In the genomic region with DNA sequence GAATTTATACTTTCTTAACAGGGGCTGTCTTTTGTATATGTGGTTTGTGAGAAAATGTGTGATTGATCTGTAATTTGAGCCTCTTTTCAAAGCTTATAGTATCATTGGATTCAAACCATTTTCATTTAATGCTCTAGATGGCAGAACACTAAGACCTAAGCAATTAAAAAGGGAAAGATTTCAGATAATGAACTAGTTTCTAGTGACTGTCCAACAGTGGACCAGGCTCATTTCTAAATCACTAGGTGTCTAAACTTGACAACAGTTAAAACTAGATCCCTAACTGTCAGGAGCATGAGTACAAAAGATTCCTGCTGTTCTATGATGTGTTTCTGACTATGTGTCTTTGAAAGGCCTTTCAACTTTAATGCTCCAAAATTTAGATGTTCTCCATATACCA, we compare ENCODE assay signal across 10 cellular contexts. TPM values are rescaled to one million over a fixed set of nuclear protein-coding genes. Genes with fewer than 3 reads are reported as not detected.
A peak's percentile ranks its signal among the peaks of the same experiment; 100 is the strongest.
DNase-seq lines count a peak whose midpoint lies in the region; ATAC-seq, FAIRE-seq and TF ChIP-seq lines count a peak whose summit lies in the region.
"Had no signal": no experiment of that assay in that cellular context is flagged by ENCODE, and none has a peak within 500 bp of the region (broad histone marks: within the 10 kb centered on the region; RNA-seq: fewer than 3 reads in every experiment).

No MANE protein-coding gene starts in this region.

- peak overlapping the region; percentile 8 for H3K27ac Mint-ChIP-seq in progenitor cell of endocrine pancreas

- H3K9ac ChIP-seq in Loucy (ENCODE audit: low read depth, low read length, poor library complexity, severe bottlenecking) = peak overlapping the region; percentile 73

- H3K4me3 Mint-ChIP-seq in progenitor cell of endocrine pancreas (ENCODE audit: low read depth) = no peak overlapping the region

- no peaks in the 10 kb centered on the region for H3K36me3 Mint-ChIP-seq in progenitor cell of endocrine pancreas (ENCODE audit: insufficient read depth)

- peaks cover 14% of the 10 kb centered on the region for H3K4me1 Mint-ChIP-seq in progenitor cell of endocrine pancreas (ENCODE audit: low read depth)

- no peaks in the 10 kb centered on the region for H3K9me3 Mint-ChIP-seq in progenitor cell of endocrine pancreas (ENCODE audit: low read depth)

- H3K79me2 ChIP-seq in Loucy (ENCODE audit: insufficient read depth, low read length) = peaks cover 66% of the 10 kb centered on the region

- no peak for DNase-seq in GM12864 (ENCODE audit: low read depth)
- DNase-seq in coronary artery (ENCODE audit: low spot score) = no peak
- no peak for DNase-seq in progenitor cell of endocrine pancreas (ENCODE audit: low spot score, unreplicated experiment)
- DNase-seq in GOT3 (lab: John Stamatoyannopoulos, UW) = no peak
- no peak for DNase-seq in RCC 7860 (ENCODE audit: low spot score)
- DNase-seq in NCI-H226 = no peak

- 0 out of 2 replicates have a peak, but pooled peaks cover 3% of the 10 kb centered on the region for H3F3A ChIP-seq in Loucy (ENCODE audit: low read depth)

- no peak for TF ChIP-seq CTCF in GM12864 (IDR thresholded peaks at IDR 0.05; ENCODE audit: low read depth, low read length, missing control alignments)
- TF ChIP-seq CTCF in Loucy (conservative IDR thresholded peaks at IDR 0.05; ENCODE audit: low read length) = peak; percentile 34; the same call in 1 of the 2 replicates
- no peak for TF ChIP-seq CTCF in coronary artery (IDR thresholded peaks at IDR 0.05)
- TF ChIP-seq CTCF in progenitor cell of endocrine pancreas (IDR thresholded peaks at IDR 0.05; ENCODE audit: unreplicated experiment) = no peak

- H3K27me3 Mint-ChIP-seq in progenitor cell of endocrine pancreas = no peaks in the 10 kb centered on the region

- no peaks in the 10 kb centered on the region for H4K20me1 ChIP-seq in Loucy (ENCODE audit: insufficient read depth, low read length, poor library complexity, severe bottlenecking)

- peaks cover 50% of the 10 kb centered on the region for H3K4me1 ChIP-seq in Loucy (ENCODE audit: insufficient read depth, low read length, poor library complexity, severe bottlenecking)

- peak overlapping the region; percentile 41 to 63 for H3K27ac ChIP-seq in coronary artery

- no peaks in the 10 kb centered on the region for H3K9me2 ChIP-seq in Loucy (replicated peaks; ENCODE audit: low read depth, low read length)

- H3K4me2 ChIP-seq in Loucy (ENCODE audit: low read depth, low read length, poor library complexity, severe bottlenecking) = peak overlapping the region; percentile 85

- H3K4me3 ChIP-seq in GM12864 (ENCODE audit: low read depth, low read length) (peak overlapping the region; percentile 50; the same call in 1 of the 2 replicates), Loucy (ENCODE audit: low read length, poor library complexity, severe bottlenecking) (peak overlapping the region; percentile 70), coronary artery (peak overlapping the region; percentile 55)

- ATAC-seq in HG03108 (IDR thresholded peaks at IDR 0.05; ENCODE audit: unreplicated experiment) = no peak

- FAIRE-seq in RCC 7860 (lab: Jason Lieb, UNC) = no peak
- FAIRE-seq: H54, HTR-8/SVneo had no signal

- peak overlapping the region; percentile 29; the same call in 1 of the 2 replicates for H2AFZ ChIP-seq in Loucy (ENCODE audit: low read length)

- H3K27me3 ChIP-seq in Loucy (ENCODE audit: insufficient read depth, low read length, poor library complexity, severe bottlenecking) = no peaks in the 10 kb centered on the region

- H3K9me3 ChIP-seq in Loucy (ENCODE audit: insufficient read depth, low read depth, low read length) = no peaks in the 10 kb centered on the region

- H3K36me3 ChIP-seq in Loucy (ENCODE audit: insufficient read depth, low read length) = no peaks in the 10 kb centered on the region

RNA-seq across cellular contexts. Expression of a gene that starts 54.6 kb away (rescaled TPM):
- total RNA-seq in progenitor cell of endocrine pancreas = 4.0 and 6.0 TPM in 2 replicates
